8 cellular contexts compared by ENCODE assay signal in the genomic region with DNA sequence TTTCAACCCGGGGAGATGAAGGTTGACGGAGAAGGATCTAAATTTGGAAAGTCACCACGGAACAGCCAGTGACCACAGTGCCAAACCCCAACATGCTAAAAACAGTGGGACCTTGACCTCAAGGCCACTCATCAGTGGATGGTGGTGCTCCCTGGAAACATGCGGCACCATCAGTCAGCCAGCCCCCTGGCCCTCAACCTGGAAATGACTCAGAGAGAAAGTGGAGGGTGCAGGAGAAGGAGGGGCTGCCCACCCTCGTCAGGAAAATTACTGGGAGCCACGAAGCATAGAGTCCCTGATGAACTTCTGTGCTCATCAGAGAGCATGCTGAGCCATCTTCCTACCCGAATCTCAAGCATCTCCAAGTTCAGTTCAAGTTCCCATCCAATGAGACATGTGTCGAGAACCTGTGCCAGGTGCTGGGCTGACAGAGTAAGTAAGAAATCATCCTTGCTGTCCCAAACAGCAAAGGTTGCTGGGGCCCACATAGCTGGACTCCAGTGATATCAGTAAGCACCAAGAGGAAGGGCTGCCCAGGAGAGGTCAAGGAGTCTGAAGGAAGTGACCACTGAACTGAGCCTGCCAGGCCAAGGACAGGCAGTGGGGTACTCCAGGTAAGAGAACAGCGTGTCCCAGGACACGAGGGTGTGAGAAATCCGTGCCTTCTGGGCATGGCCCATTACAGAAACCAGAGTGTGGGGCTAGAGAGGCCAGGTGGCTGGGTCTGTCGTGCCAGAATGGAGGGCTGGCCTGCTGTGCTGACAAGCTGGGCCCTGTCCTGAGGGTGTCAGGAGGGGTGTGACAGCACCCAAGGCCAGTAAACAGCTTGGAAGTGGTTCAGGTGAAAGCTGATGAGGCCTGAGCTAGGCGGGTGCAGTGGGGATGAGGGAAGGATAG. TPM values are rescaled to one million over a fixed set of nuclear protein-coding genes. Genes with fewer than 3 reads are reported as not detected.
DNase-seq lines count a peak whose midpoint lies in the region; ATAC-seq and TF ChIP-seq lines count a peak whose summit lies in the region.

No MANE protein-coding gene starts in this region.

- in situ Hi-C loops in GM13977 (cut with MboI; ENCODE audit: low pct_unique_long_range_greater_than_20kb, low sequenced_read_pairs, unreplicated experiment), result no loop called here

- peak overlapping the region; percentile 81 for H3K27ac ChIP-seq in ACC112 (ENCODE audit: low read depth, low read length)
- H3K27ac ChIP-seq in OCI-LY7 (ENCODE audit: low read depth, low read length, poor library complexity, severe bottlenecking), result no peak overlapping the region

- no peaks in the 10 kb centered on the region for H3K9me3 ChIP-seq in OCI-LY7 (ENCODE audit: low read length)

- H3K27me3 ChIP-seq in ACC112 (ENCODE audit: insufficient read depth, low read length), result no peaks in the 10 kb centered on the region

- DNase-seq in HK-2 (ENCODE audit: unreplicated experiment) (peak; percentile 86), left cardiac atrium (peak; percentile 83), HuH-7.5 (ENCODE audit: low spot score) (no peak), OCI-LY7 (ENCODE audit: low spot score) (no peak), GM13977 (ENCODE audit: low spot score) (no peak)
- peak; percentile 35 for DNase-seq in activated T-cell treated with anti-CD3 and anti-CD28 coated beads, Interleukin-2, amount 50 U/mL, for 4 hours
- peak; percentile 23 for DNase-seq in stimulated activated CD4-positive, alpha-beta T cell treated with anti-CD3 and anti-CD28 coated beads, Interleukin-4, amount 100 ng/mL, for 1 hour

- H3K79me2 ChIP-seq in ACC112 (ENCODE audit: control insufficient read depth, insufficient read depth, low read length, unreplicated experiment) (peaks cover 7% of the 10 kb centered on the region), OCI-LY7 (ENCODE audit: insufficient read depth, low read depth, low read length) (no peaks in the 10 kb centered on the region)

- peaks cover 29% of the 10 kb centered on the region for H3K4me1 Mint-ChIP-seq in activated T-cell treated with anti-CD3 and anti-CD28 coated beads, Interleukin-2, amount 50 U/mL, for 4 hours (ENCODE audit: low read depth)

- H3K27me3 Mint-ChIP-seq in activated T-cell treated with anti-CD3 and anti-CD28 coated beads, Interleukin-2, amount 50 U/mL, for 4 hours (ENCODE audit: low read depth), result peaks cover 2% of the 10 kb centered on the region

- peaks cover 5% of the 10 kb centered on the region for H3K36me3 Mint-ChIP-seq in activated T-cell treated with anti-CD3 and anti-CD28 coated beads, Interleukin-2, amount 50 U/mL, for 4 hours (ENCODE audit: insufficient read depth)

- intact Hi-C loops in left cardiac atrium (cut with DNase I) (no loop called here), OCI-LY7 (cut with micrococcal nuclease; ENCODE audit: unreplicated experiment) (no loop called here)

- H3K36me3 ChIP-seq in ACC112 (ENCODE audit: insufficient read depth, low read length) (no peaks in the 10 kb centered on the region), OCI-LY7 (ENCODE audit: insufficient read depth, low read length) (peaks cover 53% of the 10 kb centered on the region)

- BruUV-seq in OCI-LY7 (replicated peaks; lab: Mats Ljungman, UMichigan), result no TSS peak

- POLR2A ChIA-PET in OCI-LY7 (lab: Charles Lee), result no interaction called here

- peaks cover 43% of the 10 kb centered on the region for H3K4me1 ChIP-seq in ACC112 (ENCODE audit: control insufficient read depth, insufficient read depth, low read length, unreplicated experiment)
- H3K4me1 ChIP-seq in OCI-LY7 (ENCODE audit: insufficient read depth, low read length, poor library complexity, severe bottlenecking), result no peaks in the 10 kb centered on the region

- CTCF ChIA-PET in OCI-LY7 (lab: Charles Lee; ENCODE audit: unreplicated experiment), result no interaction called here

- no peaks in the 10 kb centered on the region for H3K9me3 Mint-ChIP-seq in activated T-cell treated with anti-CD3 and anti-CD28 coated beads, Interleukin-2, amount 50 U/mL, for 4 hours

- no peaks in the 10 kb centered on the region for H3K9me2 ChIP-seq in OCI-LY7 (ENCODE audit: insufficient read depth, low read length)

- H3K4me3 ChIP-seq in ACC112 (ENCODE audit: low read depth, low read length) (peak overlapping the region; percentile 69), OCI-LY7 (ENCODE audit: low read depth, low read length, poor library complexity, severe bottlenecking) (no peak overlapping the region)

- H4K20me1 ChIP-seq in OCI-LY7 (ENCODE audit: insufficient read depth, low read length), result no peaks in the 10 kb centered on the region

- no peak overlapping the region for H2AFZ ChIP-seq in ACC112 (ENCODE audit: low read length, unreplicated experiment)
- H2AFZ ChIP-seq in OCI-LY7 (ENCODE audit: low read length), result no peak overlapping the region

- TF ChIP-seq CTCF in OCI-LY7 (conservative IDR thresholded peaks at IDR 0.05; ENCODE audit: low read length) (no peak), GM13977 (IDR thresholded peaks at IDR 0.05; ENCODE audit: extremely low read depth, insufficient read depth, missing control alignments) (no peak)

- peak overlapping the region; percentile 31 for H3K4me3 Mint-ChIP-seq in activated T-cell treated with anti-CD3 and anti-CD28 coated beads, Interleukin-2, amount 50 U/mL, for 4 hours

- H3K4me2 ChIP-seq in OCI-LY7 (ENCODE audit: low read length), result no peak overlapping the region

- ATAC-seq in activated T-cell treated with anti-CD3 and anti-CD28 coated beads, Interleukin-2, amount 50 U/mL, for 4 hours, result peak; percentile 76 to 84
- peak; percentile 65 to 85 for ATAC-seq in left cardiac atrium

RNA-seq across cellular contexts. Expression of a gene that starts 5.2 kb away (rescaled TPM):
- total RNA-seq in activated T-cell treated with anti-CD3 and anti-CD28 coated beads, Interleukin-2, amount 50 U/mL, for 4 hours, result 10 to 100 TPM in 1 of 3 donors, 1 to 10 TPM in 2; 1.8 to 10.0 (median 9.1) TPM
- total RNA-seq in left cardiac atrium (100 to 1,000 TPM; 147 to 297 TPM), OCI-LY7 (2022) (25.8 and 28.4 TPM in 2 replicates)
- total RNA-seq in OCI-LY7 (2014; rRNA removed; shearing (Covaris generic)), result 14.1 and 16.6 TPM in 2 replicates

Comparison
In these comparisons a context has a peak if more than half of its experiments do, and no peak if none do; other contexts are left out.
1. DNase-seq: peak in HK-2 (single experiment), activated T-cell treated with anti-CD3 and anti-CD28 coated beads, Interleukin-2, amount 50 U/mL, for 4 hours (single experiment), left cardiac atrium (single experiment) and stimulated activated CD4-positive, alpha-beta T cell treated with anti-CD3 and anti-CD28 coated beads, Interleukin-4, amount 100 ng/mL, for 1 hour (single experiment); none in HuH-7.5 (single experiment), OCI-LY7 (single experiment) and GM13977 (single experiment).
2. RNA of a gene that starts 5.2 kb away (total RNA-seq): 147 to 297 TPM in left cardiac atrium; 14.1 to 28.4 TPM in OCI-LY7 and 1.8 to 10.0 TPM in activated T-cell treated with anti-CD3 and anti-CD28 coated beads, Interleukin-2, amount 50 U/mL, for 4 hours; every median in the first group is over 4 times any median in the second.